Comparison of ENCODE assay signal across 17 cellular contexts in genomic region chr20:44829688-44830087, GRCh38. TPM values are rescaled to one million over a fixed set of nuclear protein-coding genes. Genes with fewer than 3 reads are reported as not detected.
A peak's percentile ranks its signal among the peaks of the same experiment; 100 is the strongest.
DNase-seq lines count a peak whose midpoint lies in the region; ATAC-seq and TF ChIP-seq lines count a peak whose summit lies in the region.
"Had no signal": no experiment of that assay in that cellular context is flagged by ENCODE, and none has a peak within 500 bp of the region (broad histone marks: within the 10 kb centered on the region; RNA-seq: fewer than 3 reads in every experiment).

No MANE protein-coding gene starts in this region.

- no peak overlapping the region for H4K12ac ChIP-seq in trophoblast cell (ENCODE audit: low read depth, low read length)

- H3K79me1 ChIP-seq in trophoblast cell (ENCODE audit: low read length): no peaks in the 10 kb centered on the region

- ATAC-seq in left colon: peak; percentile 97
- no peak for ATAC-seq in GM21529 (IDR thresholded peaks at IDR 0.05; ENCODE audit: unreplicated experiment)
- ATAC-seq: GM23338, HCT116 had no signal

- CTCF ChIA-PET in HEK293T (lab: Yijun Ruan, JAX): no interaction called here

- POLR2A ChIA-PET in HEK293T (lab: Yijun Ruan, JAX): interaction anchor here (0.8 kb wide), 1 partner anchor 55 kb away, joined by 3 read pairs; the partner anchor contains the start of gene YWHAB

- no peaks in the 10 kb centered on the region for H3K79me2 ChIP-seq in trophoblast cell (ENCODE audit: control insufficient read depth, insufficient read depth, low read length, poor library complexity)

- no peaks in the 10 kb centered on the region for H3K36me3 ChIP-seq in trophoblast cell (ENCODE audit: control insufficient read depth in 1 of 2, insufficient read depth in 2 of 2, low read length in 2 of 2)

- no peak overlapping the region for H3K23ac ChIP-seq in trophoblast cell (ENCODE audit: low read length)

- H3K4me1 ChIP-seq in trophoblast cell (ENCODE audit: control insufficient read depth in 1 of 2, insufficient read depth in 2 of 2, low read length in 2 of 2): no peaks in the 10 kb centered on the region

- no peak overlapping the region for H3K27ac ChIP-seq in trophoblast cell (ENCODE audit: low read depth, low read length)

- no peak overlapping the region for H2BK120ac ChIP-seq in trophoblast cell (ENCODE audit: insufficient read depth, low read length, poor library complexity)

- no peak overlapping the region for H3K14ac ChIP-seq in trophoblast cell (ENCODE audit: low read length)

- WGBS in trophoblast cell (ENCODE audit: extremely low coverage, insufficient coverage, insufficient read length): no CpG with 5 or more reads among the region's 5 CpGs

- no peak overlapping the region for H3K9ac ChIP-seq in trophoblast cell (ENCODE audit: low read length)

- peak; percentile 9 for DNase-seq in activated CD8-positive, alpha-beta memory T cell treated with anti-CD3 and anti-CD28 coated beads for 24 hours
- no peak for DNase-seq in activated CD8-positive, alpha-beta memory T cell treated with anti-CD3 and anti-CD28 coated beads, Interleukin-2, amount 50 U/mL, for 4 hours
- DNase-seq in HEK293T (ENCODE audit: extremely low spot score) (no peak), left colon (no peak), trophoblast cell (peak; percentile 57 to 77), GF-D8 (lab: John Stamatoyannopoulos, UW) (no peak)
- DNase-seq: C1 segment of cervical spinal cord; Calu3; CD4-positive, alpha-beta memory T cell; COR-L47; DMS53; DMS79 treated with DMSO at 0.1 percent for 48 hours; H9 had no signal

- H2AFZ ChIP-seq in trophoblast cell (ENCODE audit: insufficient read depth, low read length, poor library complexity): no peak overlapping the region
- H2AFZ ChIP-seq: GM23338 had no signal

- no peak overlapping the region for H4K91ac ChIP-seq in trophoblast cell (ENCODE audit: low read depth, low read length)

- H2BK5ac ChIP-seq in trophoblast cell (ENCODE audit: low read depth, low read length, poor library complexity): no peak overlapping the region

- no peak overlapping the region for H3K4ac ChIP-seq in trophoblast cell (ENCODE audit: low read depth, low read length)

- H3K27me3 ChIP-seq in trophoblast cell (ENCODE audit: insufficient read depth, low read length): no peaks in the 10 kb centered on the region

- H3K4me3 ChIP-seq in trophoblast cell (ENCODE audit: low read depth, low read length): no peak overlapping the region
- H3K4me3 ChIP-seq: GM23338 had no signal

- H3K4me2 ChIP-seq in trophoblast cell (ENCODE audit: low read length): no peak overlapping the region
- H3K4me2 ChIP-seq: GM23338 had no signal

- no peak overlapping the region for H4K8ac ChIP-seq in trophoblast cell (ENCODE audit: low read depth, low read length)

- intact Hi-C loops in left colon (cut with DNase I, micrococcal nuclease): no loop called here

- no peak overlapping the region for H3K18ac ChIP-seq in trophoblast cell (ENCODE audit: low read length)

- no peak overlapping the region for H2AK5ac ChIP-seq in trophoblast cell (ENCODE audit: low read length)

- H2BK12ac ChIP-seq in trophoblast cell (ENCODE audit: low read length): no peak overlapping the region

- no peaks in the 10 kb centered on the region for H3K9me3 ChIP-seq in trophoblast cell (ENCODE audit: insufficient read depth, low read depth, low read length)

TF ChIP-seq in HEK293T, 16 proteins besides CTCF, POLR2A, EP300 and RAD21:
- TF ChIP-seq NFRKB (IDR thresholded peaks at IDR 0.05): no peak
- peak; percentile 52 for TF ChIP-seq PKNOX1 (IDR thresholded peaks at IDR 0.05)

RNA-seq across cellular contexts. Expression of gene RIMS4, which starts 19.3 kb away (rescaled TPM):
- total RNA-seq in left colon: 1 to 10 TPM in 1 of 2 donors, under 1 TPM in 1; 0.56 to 1.2 TPM
- polyA plus RNA-seq in trophoblast cell (2013): 0.44 and 0.49 TPM in 2 replicates
- total RNA-seq: CD4-positive, alpha-beta memory T cell had no signal
- polyA plus RNA-seq: BJ; CD4-positive, alpha-beta memory T cell had no signal

RNA-seq across cellular contexts. Expression of gene YWHAB, which starts 55.8 kb away (rescaled TPM):
- 100 to 1,000 TPM; 250 to 271 TPM for total RNA-seq in left colon
- polyA plus RNA-seq in trophoblast cell (2013): 218 and 228 TPM in 2 replicates

Comparison
In these comparisons a context has a peak if more than half of its experiments do, and no peak if none do; other contexts are left out.
1. DNase-seq: peak in activated CD8-positive, alpha-beta memory T cell treated with anti-CD3 and anti-CD28 coated beads for 24 hours (single experiment) and trophoblast cell (2 of 2); none in activated CD8-positive, alpha-beta memory T cell treated with anti-CD3 and anti-CD28 coated beads, Interleukin-2, amount 50 U/mL, for 4 hours (single experiment), HEK293T (single experiment), left colon (0 of 2) and GF-D8 (single experiment).